In the genomic region with DNA sequence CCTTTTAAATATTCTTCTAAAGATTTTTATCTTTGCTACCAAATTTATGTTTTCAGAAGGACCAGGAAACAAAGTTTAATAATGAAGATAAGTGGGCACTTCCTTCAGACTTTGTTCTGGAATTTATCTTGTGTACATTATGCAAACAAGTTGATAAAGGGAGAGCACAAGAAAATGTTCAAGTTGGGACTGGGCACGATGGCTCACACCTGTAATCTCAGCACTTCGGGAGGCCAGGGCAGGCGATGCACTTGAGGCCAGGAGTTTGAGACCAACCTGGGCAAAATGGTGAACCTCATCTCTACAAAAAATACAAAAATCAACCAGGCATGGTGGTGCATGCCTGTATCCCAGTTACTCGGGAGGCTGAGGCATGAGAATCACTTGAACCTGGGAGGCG, we compare ENCODE assay signal across 20 cellular contexts. TPM values are rescaled to one million over a fixed set of nuclear protein-coding genes. Genes with fewer than 3 reads are reported as not detected.
DNase-seq lines count a peak whose midpoint lies in the region; ATAC-seq and TF ChIP-seq lines count a peak whose summit lies in the region.
"Had no signal": no experiment of that assay in that cellular context is flagged by ENCODE, and none has a peak within 500 bp of the region (broad histone marks: within the 10 kb centered on the region; RNA-seq: fewer than 3 reads in every experiment).

No MANE protein-coding gene starts in this region.

- no peak for TF ChIP-seq EP300 in transverse colon (IDR thresholded peaks at IDR 0.05; ENCODE audit: low read depth)

- in situ Hi-C loops in transverse colon (cut with MboI; ENCODE audit: low pct_ligation_motif_present in 1 of 4, low pct_unique_long_range_greater_than_20kb in 1 of 4, low sequenced_read_pairs in 3 of 4), result no loop called here

- intact Hi-C loops in body of pancreas (cut with DNase I) (no loop called here), left colon (cut with DNase I, micrococcal nuclease) (no loop called here), transverse colon (cut with DNase I; ENCODE audit: low total_unique reads) (no loop called here), adrenal gland (cut with DNase I) (no loop called here)

- no peak for ATAC-seq in body of pancreas
- ATAC-seq in left colon, result peak; percentile 26
- no peak for ATAC-seq in HG03139 (IDR thresholded peaks at IDR 0.05; ENCODE audit: unreplicated experiment)
- ATAC-seq: GM12878, HepG2 had no signal

- DNase-seq in body of pancreas (peak in 2 of 4 donors; percentile 47 to 48), left colon (no peak), transverse colon (no peak), substantia nigra (lab: John Stamatoyannopoulos, UW) (no peak), adrenal gland (no peak), EL (no peak)
- DNase-seq: ACHN; BE2C; C1 segment of cervical spinal cord; CD4-positive, alpha-beta memory T cell; DMS79 treated with DMSO at 0.1 percent for 48 hours; GM23248; KBM-7 had no signal

- H3K36me3 ChIP-seq in body of pancreas (replicated peaks in 1 of 2; ENCODE audit: insufficient read depth in 1 of 2, low read depth in 2 of 2) (no peaks in the 10 kb centered on the region), neutrophil (no peaks in the 10 kb centered on the region), transverse colon (no peaks in the 10 kb centered on the region), adrenal gland (replicated peaks in 1 of 2) (no peaks in the 10 kb centered on the region)
- H3K36me3 ChIP-seq: BE2C, HAP-1 had no signal

- H3K4me3 ChIP-seq in body of pancreas (no peak overlapping the region), neutrophil (ENCODE audit: low read depth in 1 of 2, low read length in 1 of 2) (peak overlapping the region in 1 of 2 experiments; percentile 72), transverse colon (no peak overlapping the region), adrenal gland (no peak overlapping the region)
- H3K4me3 ChIP-seq: GM12878, GM23248, HAP-1 had no signal

- TF ChIP-seq CTCF in body of pancreas (IDR thresholded peaks at IDR 0.05), result no peak
- TF ChIP-seq CTCF in neutrophil (IDR thresholded peaks at IDR 0.05), result no peak
- no peak for TF ChIP-seq CTCF in transverse colon (IDR thresholded peaks at IDR 0.05)
- no peak for TF ChIP-seq CTCF in adrenal gland (IDR thresholded peaks at IDR 0.05)

- H3K27me3 ChIP-seq in body of pancreas (no peaks in the 10 kb centered on the region), neutrophil (no peaks in the 10 kb centered on the region), transverse colon (no peaks in the 10 kb centered on the region), adrenal gland (no peaks in the 10 kb centered on the region)
- H3K27me3 ChIP-seq: BE2C had no signal

- H3K9me3 ChIP-seq in body of pancreas, result no peaks in the 10 kb centered on the region
- no peaks in the 10 kb centered on the region for H3K9me3 ChIP-seq in neutrophil
- H3K9me3 ChIP-seq in transverse colon, result no peaks in the 10 kb centered on the region
- no peaks in the 10 kb centered on the region for H3K9me3 ChIP-seq in adrenal gland (replicated peaks in 1 of 3)
- H3K9me3 ChIP-seq: BE2C, HAP-1 had no signal

- 55 to 56% methylated on average over 5 of the region's 5 CpGs for WGBS in body of pancreas, 2 donors
- WGBS in transverse colon (ENCODE audit: low coverage in 1 of 2), 2 donors, result 71 to 75% methylated on average over 5 of the region's 5 CpGs
- WGBS in adrenal gland, 4 donors, result 76 to 91% (median 87%) methylated on average over 5 of the region's 5 CpGs

- H3K4me1 ChIP-seq in body of pancreas (peaks cover 64% of the 10 kb centered on the region), neutrophil (ENCODE audit: control insufficient read depth in 1 of 2, insufficient read depth in 1 of 2, low read depth in 1 of 2, low read length in 1 of 2) (peaks cover 95 to 97% of the 10 kb centered on the region in 2 experiments), transverse colon (peaks cover 0 to 72% (median 22%) of the 10 kb centered on the region in 4 donors), adrenal gland (replicated peaks in 1 of 2) (no peaks in the 10 kb centered on the region)
- H3K4me1 ChIP-seq: BE2C, HAP-1 had no signal

- H3K27ac ChIP-seq in body of pancreas (peak overlapping the region in 3 of 4 donors; percentile 60 to 80 (median 70)), neutrophil (peak overlapping the region; percentile 98), transverse colon (peak overlapping the region in 3 of 4 donors; percentile 40 to 82 (median 50)), substantia nigra (ENCODE audit: low read depth, low read length, poor library complexity, severe bottlenecking) (no peak overlapping the region), adrenal gland (no peak overlapping the region)
- H3K27ac ChIP-seq: GM23248 had no signal

- TF ChIP-seq POLR2A in body of pancreas (IDR thresholded peaks at IDR 0.05) (no peak), transverse colon (IDR thresholded peaks at IDR 0.05) (no peak), adrenal gland (IDR thresholded peaks at IDR 0.05) (no peak)

RNA-seq across cellular contexts. Expression of a gene that starts 4.6 kb away (rescaled TPM):
- total RNA-seq in body of pancreas (10 to 100 TPM in 1 of 2 donors, 1 to 10 TPM in 1; 4.6 to 14.5 TPM), left colon (10 to 100 TPM; 58.0 to 65.5 TPM), transverse colon (10 to 100 TPM; 30.8 to 74.6 (median 40.4) TPM), adrenal gland (1 to 10 TPM in 7 of 8 donors, under 1 TPM in 1; 0.85 to 7.7 (median 7.2) TPM)
- polyA plus RNA-seq in adrenal gland, result 1 to 10 TPM; 2.3 to 6.4 (median 3.4) TPM
- total RNA-seq: G401, H4, HepG2 had no signal
- polyA plus RNA-seq: HepG2 had no signal

Comparison
In these comparisons a context has a peak if more than half of its experiments do, and no peak if none do; other contexts are left out.
1. H3K27ac ChIP-seq: peak in body of pancreas (3 of 4), neutrophil (single experiment) and transverse colon (3 of 4); none in substantia nigra (single experiment) and adrenal gland (0 of 5).